ENCODE assay signal across 24 cellular contexts in genomic region chr5:87139795-87140194, GRCh38.
"Had no signal": no experiment of that assay in that cellular context is flagged by ENCODE, and none has a peak within 500 bp of the region (broad histone marks: within the 10 kb centered on the region; RNA-seq: fewer than 3 reads in every experiment).

No MANE protein-coding gene starts in this region.

- H3K9me3 ChIP-seq: colonic mucosa, left lung, transverse colon had no signal

- H2AFZ ChIP-seq: parathyroid adenoma had no signal

- DNase-seq: activated CD4-positive, alpha-beta T cell treated with anti-CD3 and anti-CD28 coated beads for 4 hours; activated CD4-positive, alpha-beta T cell treated with anti-CD3 and anti-CD28 coated beads, Interleukin-2, amount 50 U/mL, for 4 hours; activated naive CD4-positive, alpha-beta T cell; activated T-cell treated with anti-CD3 and anti-CD28 coated beads for 4 hours; activated T-cell treated with anti-CD3 and anti-CD28 coated beads, Interleukin-2, amount 50 U/mL, for 72 hours; cerebellar nuclear complex; colonic mucosa; effector CD8-positive, alpha-beta T cell; erythroblast; head of caudate nucleus; hippocampal formation; immature natural killer cell; left lung; naive thymus-derived CD4-positive, alpha-beta T cell; nucleus accumbens; right cardiac atrium; stimulated activated CD4-positive, alpha-beta T cell treated with anti-CD3 and anti-CD28 coated beads, Interleukin-2, amount 100 ng/mL, for 48 hours; stimulated activated naive CD4-positive, alpha-beta T cell treated with Interleukin-2 at 50 U/mL for 16 hours; transverse colon had no signal

- H3K9me3 Mint-ChIP-seq: activated naive CD4-positive, alpha-beta T cell treated with anti-CD3 and anti-CD28 coated beads, Interleukin-2, amount 50 U/mL, for 72 hours; activated T-cell treated with anti-CD3 and anti-CD28 coated beads, Interleukin-2, amount 50 U/mL, for 72 hours; immature natural killer cell had no signal

- H3K4me3 ChIP-seq: cardiac muscle cell, colonic mucosa, left lung, transverse colon had no signal

- H3K9ac ChIP-seq: parathyroid adenoma had no signal

- H3K27me3 ChIP-seq: cardiac muscle cell, colonic mucosa, left lung, transverse colon had no signal

- H3K36me3 ChIP-seq: cardiac muscle cell, colonic mucosa, left lung, transverse colon had no signal

- H3K4me1 ChIP-seq: colonic mucosa, left lung had no signal

- H3K79me2 ChIP-seq: parathyroid adenoma had no signal

- H3K4me3 Mint-ChIP-seq: activated T-cell treated with anti-CD3 and anti-CD28 coated beads, Interleukin-2, amount 50 U/mL, for 72 hours; immature natural killer cell; mesothelial cell of epicardium; naive thymus-derived CD4-positive, alpha-beta T cell had no signal

- H3K4me1 Mint-ChIP-seq: immature natural killer cell had no signal

- ATAC-seq: activated naive CD4-positive, alpha-beta T cell treated with anti-CD3 and anti-CD28 coated beads, Interleukin-2, amount 50 U/mL, for 72 hours; activated T-cell treated with anti-CD3 and anti-CD28 coated beads, Interleukin-2, amount 50 U/mL, for 72 hours; left lung; naive thymus-derived CD4-positive, alpha-beta T cell; right cardiac atrium had no signal

- H3K36me3 Mint-ChIP-seq: activated naive CD4-positive, alpha-beta T cell treated with anti-CD3 and anti-CD28 coated beads, Interleukin-2, amount 50 U/mL, for 72 hours; mesothelial cell of epicardium; naive thymus-derived CD4-positive, alpha-beta T cell had no signal

- H3K27ac Mint-ChIP-seq: activated naive CD4-positive, alpha-beta T cell treated with anti-CD3 and anti-CD28 coated beads, Interleukin-2, amount 50 U/mL, for 72 hours; activated T-cell treated with anti-CD3 and anti-CD28 coated beads, Interleukin-2, amount 50 U/mL, for 72 hours; mesothelial cell of epicardium had no signal

- H3K27ac ChIP-seq: cardiac muscle cell, colonic mucosa, left lung, parathyroid adenoma, transverse colon, VCaP had no signal
